In the genomic region with DNA sequence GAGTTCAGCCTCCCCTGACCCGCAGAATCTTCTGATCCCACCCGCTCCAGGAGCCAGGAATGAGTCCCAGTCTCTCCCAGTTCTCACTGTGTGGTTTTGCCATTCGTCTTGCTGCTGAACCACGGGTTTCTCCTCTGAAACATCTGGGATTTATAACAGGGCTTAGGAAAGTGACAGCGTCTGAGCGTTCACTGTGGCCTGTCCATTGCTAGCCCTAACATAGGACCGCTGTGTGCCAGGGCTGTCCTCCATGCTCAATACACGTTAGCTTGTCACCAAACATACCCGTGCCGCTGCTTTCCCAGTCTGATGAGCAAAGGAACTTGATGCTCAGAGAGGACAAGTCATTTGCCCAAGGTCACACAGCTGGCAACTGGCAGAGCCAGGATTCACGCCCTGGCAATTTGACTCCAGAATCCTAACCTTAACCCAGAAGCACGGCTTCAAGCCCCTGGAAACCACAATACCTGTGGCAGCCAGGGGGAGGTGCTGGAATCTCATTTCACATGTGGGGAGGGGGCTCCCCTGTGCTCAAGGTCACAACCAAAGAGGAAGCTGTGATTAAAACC, we compare ENCODE assay signal across 1 cellular context.
TF ChIP-seq lines count a peak whose summit lies in the region.

No MANE protein-coding gene starts in this region.

TF ChIP-seq in endothelial cell of umbilical vein, 7 proteins besides CTCF, POLR2A, EP300 and RAD21:
- no peak for TF ChIP-seq POLR2AphosphoS5 (IDR thresholded peaks at IDR 0.05; ENCODE audit: insufficient read depth, low read depth, low read length)
- TF ChIP-seq, protein P1, sequence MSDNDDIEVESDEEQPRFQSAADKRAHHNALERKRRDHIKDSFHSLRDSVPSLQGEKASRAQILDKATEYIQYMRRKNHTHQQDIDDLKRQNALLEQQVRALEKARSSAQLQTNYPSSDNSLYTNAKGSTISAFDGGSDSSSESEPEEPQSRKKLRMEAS (IDR thresholded peaks at IDR 0.05; ENCODE audit: insufficient read depth, insufficient read length), result no peak
- TF ChIP-seq FOS (IDR thresholded peaks at IDR 0.05; ENCODE audit: borderline replicate concordance, insufficient read depth, low read length), result no peak
- TF ChIP-seq MYC (IDR thresholded peaks at IDR 0.05; ENCODE audit: low read depth, low read length), result no peak
- no peak for TF ChIP-seq EZH2 (IDR thresholded peaks at IDR 0.05; ENCODE audit: borderline replicate concordance, low read depth, low read length, severe bottlenecking)
- no peak for TF ChIP-seq GATA2 (IDR thresholded peaks at IDR 0.05; ENCODE audit: insufficient read depth, insufficient read length, low read depth, low read length)
- TF ChIP-seq JUN (IDR thresholded peaks at IDR 0.05; ENCODE audit: borderline replicate concordance, insufficient read depth, insufficient read length, low read depth), result no peak
